Comparison of ENCODE assay signal across 26 cellular contexts in genomic region chr3:42133500-42134298, GRCh38. TPM values are rescaled to one million over a fixed set of nuclear protein-coding genes. Genes with fewer than 3 reads are reported as not detected.
DNase-seq lines count a peak whose midpoint lies in the region; ATAC-seq lines count a peak whose summit lies in the region.
"Had no signal": no experiment of that assay in that cellular context is flagged by ENCODE, and none has a peak within 500 bp of the region (broad histone marks: within the 10 kb centered on the region; RNA-seq: fewer than 3 reads in every experiment).

No MANE protein-coding gene starts in this region.

- peaks cover 36 to 54% of the 10 kb centered on the region in 2 donors for H3K36me3 Mint-ChIP-seq in stimulated activated naive B cell treated with anti-CD40 and anti-IgM and Interleukin-4, amounts not matched to agents 10 μg/mL and 1 μg/mL and 100 μg/mL, for 72 hours

- ATAC-seq in stimulated activated naive B cell treated with anti-CD40 and anti-IgM and Interleukin-4, amounts not matched to agents 10 μg/mL and 1 μg/mL and 100 μg/mL, for 72 hours (replicated peaks): no peak
- ATAC-seq in left ventricle myocardium superior: no peak

- H3K4me1 Mint-ChIP-seq in stimulated activated naive B cell treated with anti-CD40 and anti-IgM and Interleukin-4, amounts not matched to agents 10 μg/mL and 1 μg/mL and 100 μg/mL, for 72 hours: peaks cover 31 to 45% of the 10 kb centered on the region in 2 donors

- no peak overlapping the region for H3K4me3 Mint-ChIP-seq in stimulated activated naive B cell treated with anti-CD40 and anti-IgM and Interleukin-4, amounts not matched to agents 10 μg/mL and 1 μg/mL and 100 μg/mL, for 72 hours
- H3K4me3 Mint-ChIP-seq: CD4-positive, CD25-positive, alpha-beta regulatory T cell; H9; HFFc6 had no signal

- no peaks in the 10 kb centered on the region for H3K27me3 Mint-ChIP-seq in stimulated activated naive B cell treated with anti-CD40 and anti-IgM and Interleukin-4, amounts not matched to agents 10 μg/mL and 1 μg/mL and 100 μg/mL, for 72 hours
- H3K27me3 Mint-ChIP-seq: CD4-positive, CD25-positive, alpha-beta regulatory T cell; IgD-negative memory B cell had no signal

- intact Hi-C loops in left ventricle myocardium superior (cut with micrococcal nuclease): no loop called here

- DNase-seq in NCI-H748 (lab: John Stamatoyannopoulos, UW; ENCODE audit: unreplicated experiment) (peak; percentile 4), NCI-H748 treated with DMSO at 0.1 percent for 48 hours (lab: John Stamatoyannopoulos, UW) (no peak), NCI-H69 (lab: John Stamatoyannopoulos, UW) (peak; percentile 79), mesenteric fat pad (ENCODE audit: low spot score) (peak; percentile 43), left ventricle myocardium superior (no peak), DMS114 treated with DMSO at 0.1 percent for 48 hours (lab: John Stamatoyannopoulos, UW; ENCODE audit: unreplicated experiment) (no peak)
- DNase-seq in stimulated activated naive B cell treated with anti-CD40 and anti-IgM and Interleukin-4, amounts not matched to agents 10 μg/mL and 1 μg/mL and 100 μg/mL, for 72 hours: no peak
- no peak for DNase-seq in effector CD4-positive, alpha-beta T cell
- DNase-seq: 8988T; ACHN; CD4-positive, CD25-positive, alpha-beta regulatory T cell; DMS53; H9; HFFc6; MM.1S; NCI-H1048; NCI-H1436; NCI-H187; NCI-H2081 treated with DMSO at 0.1 percent for 48 hours; NCI-H2171 treated with DMSO at 0.1 percent for 48 hours; NCI-H345; NCI-H510A treated with DMSO at 0.1 percent for 48 hours; NCI-H82; Peyer's patch; SHP77 treated with DMSO at 0.1 percent for 48 hours had no signal

- H3K27ac Mint-ChIP-seq in stimulated activated naive B cell treated with anti-CD40 and anti-IgM and Interleukin-4, amounts not matched to agents 10 μg/mL and 1 μg/mL and 100 μg/mL, for 72 hours: peak overlapping the region; percentile 88
- H3K27ac Mint-ChIP-seq: HFFc6 had no signal

- H3K9me3 Mint-ChIP-seq in stimulated activated naive B cell treated with anti-CD40 and anti-IgM and Interleukin-4, amounts not matched to agents 10 μg/mL and 1 μg/mL and 100 μg/mL, for 72 hours: no peaks in the 10 kb centered on the region
- H3K9me3 Mint-ChIP-seq: CD4-positive, CD25-positive, alpha-beta regulatory T cell; H9; HFFc6; IgD-negative memory B cell had no signal

RNA-seq across cellular contexts. Expression of gene TRAK1, which starts 42.5 kb away (rescaled TPM):
- total RNA-seq in mesenteric fat pad: 38.3 TPM
- 323 TPM for total RNA-seq in left ventricle myocardium superior

Comparison
In these comparisons a context has a peak if more than half of its experiments do, and no peak if none do; other contexts are left out.
1. DNase-seq: peak in NCI-H748 (single experiment), NCI-H69 (single experiment) and mesenteric fat pad (single experiment); none in NCI-H748 treated with DMSO at 0.1 percent for 48 hours (single experiment), stimulated activated naive B cell treated with anti-CD40 and anti-IgM and Interleukin-4, amounts not matched to agents 10 μg/mL and 1 μg/mL and 100 μg/mL, for 72 hours (single experiment), left ventricle myocardium superior (single experiment), DMS114 treated with DMSO at 0.1 percent for 48 hours (single experiment) and effector CD4-positive, alpha-beta T cell (single experiment).